ENCODE assay signal across 8 cellular contexts in the genomic region with DNA sequence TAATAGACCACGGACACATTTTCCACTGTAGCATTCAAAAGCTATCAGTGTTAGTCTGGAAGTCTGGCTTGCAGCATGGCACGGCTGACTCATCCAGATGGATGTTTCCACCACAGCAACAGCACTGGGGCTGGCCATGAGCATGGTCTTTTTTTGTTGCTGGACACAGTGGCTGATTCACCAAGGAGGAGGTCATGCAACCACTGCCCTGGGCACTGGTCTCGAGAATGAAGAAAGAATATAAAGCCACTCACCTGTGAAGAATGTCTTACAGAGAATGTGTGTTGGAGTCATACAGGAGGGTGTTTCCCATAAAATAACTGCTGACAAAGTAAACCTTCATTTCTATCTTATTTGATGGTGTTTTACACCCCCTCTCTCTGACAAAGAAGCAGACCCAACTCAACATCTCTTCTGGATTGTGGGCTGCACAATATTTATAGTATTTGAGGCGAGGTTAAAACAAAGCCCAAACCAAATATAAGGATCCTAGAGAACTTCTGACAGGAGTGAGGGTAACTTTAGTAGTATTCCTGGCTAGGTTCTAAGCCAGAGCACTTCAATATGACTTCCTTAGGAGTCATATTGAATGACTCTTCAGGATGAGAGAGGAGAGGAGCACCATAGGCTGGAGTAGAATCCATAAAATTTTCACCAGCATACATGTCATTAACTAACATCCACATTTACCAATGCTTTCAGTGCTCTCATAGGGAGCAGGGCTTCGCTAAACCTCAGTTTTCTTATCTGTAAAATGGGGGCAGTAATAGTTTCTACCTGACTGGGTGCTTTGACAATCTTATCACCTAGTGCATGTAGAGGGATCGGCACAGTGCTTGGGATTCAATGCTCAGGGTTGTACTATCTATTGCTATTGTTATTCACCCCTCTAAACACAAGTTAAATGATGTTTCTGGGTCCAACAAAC.
DNase-seq lines count a peak whose midpoint lies in the region; ATAC-seq and TF ChIP-seq lines count a peak whose summit lies in the region.

No MANE protein-coding gene starts in this region.

- H3K36me3 ChIP-seq in adrenal gland (replicated peaks in 1 of 2) (no peaks in the 10 kb centered on the region), cardiac muscle cell (no peaks in the 10 kb centered on the region), prostate gland (no peaks in the 10 kb centered on the region)

- no peaks in the 10 kb centered on the region for H3K4me1 Mint-ChIP-seq in activated naive CD8-positive, alpha-beta T cell treated with anti-CD3 and anti-CD28 coated beads, Interleukin-2, amount 50 U/mL, for 24 hours
- H3K4me1 Mint-ChIP-seq in activated CD4-positive, alpha-beta T cell treated with anti-CD3 and anti-CD28 coated beads, Interleukin-2, amount 10 ng/mL, durations not matched to agents 24 days and 14 days = no peaks in the 10 kb centered on the region

- H3K4me3 Mint-ChIP-seq in activated naive CD8-positive, alpha-beta T cell treated with anti-CD3 and anti-CD28 coated beads, Interleukin-2, amount 50 U/mL, for 24 hours = no peak overlapping the region
- no peak overlapping the region for H3K4me3 Mint-ChIP-seq in activated CD4-positive, alpha-beta T cell treated with anti-CD3 and anti-CD28 coated beads, Interleukin-2, amount 10 ng/mL, durations not matched to agents 24 days and 14 days

- H3K4me1 ChIP-seq in adrenal gland (replicated peaks in 1 of 2) (peaks cover 60 to 68% of the 10 kb centered on the region in 2 donors), cardiac muscle cell (ENCODE audit: low read depth) (peaks cover 16% of the 10 kb centered on the region), prostate gland (replicated peaks) (no peaks in the 10 kb centered on the region)

- no peaks in the 10 kb centered on the region for H3K36me3 Mint-ChIP-seq in activated naive CD8-positive, alpha-beta T cell treated with anti-CD3 and anti-CD28 coated beads, Interleukin-2, amount 50 U/mL, for 24 hours (ENCODE audit: low read depth)
- H3K36me3 Mint-ChIP-seq in activated CD4-positive, alpha-beta T cell treated with anti-CD3 and anti-CD28 coated beads, Interleukin-2, amount 10 ng/mL, durations not matched to agents 24 days and 14 days (ENCODE audit: low read depth) = no peaks in the 10 kb centered on the region

- H3K27ac Mint-ChIP-seq in activated naive CD8-positive, alpha-beta T cell treated with anti-CD3 and anti-CD28 coated beads, Interleukin-2, amount 50 U/mL, for 24 hours = no peak overlapping the region
- H3K27ac Mint-ChIP-seq in activated CD4-positive, alpha-beta T cell treated with anti-CD3 and anti-CD28 coated beads, Interleukin-2, amount 10 ng/mL, durations not matched to agents 24 days and 14 days = no peak overlapping the region

- DNase-seq in DMS 273 treated with DMSO at 0.1 percent for 48 hours (lab: John Stamatoyannopoulos, UW) (peak; percentile 46), adrenal gland (peak; percentile 87 to 96 (median 95)), cardiac muscle cell (ENCODE audit: low read depth in 1 of 2, low spot score in 1 of 2) (peak in 1 of 2 donors; percentile 89), prostate gland (ENCODE audit: low spot score) (peak; percentile 14)
- DNase-seq in activated naive CD8-positive, alpha-beta T cell treated with anti-CD3 and anti-CD28 coated beads, Interleukin-2, amount 50 U/mL, for 24 hours = no peak
- DNase-seq in activated CD4-positive, alpha-beta T cell treated with anti-CD3 and anti-CD28 coated beads, Interleukin-2, amount 10 ng/mL, durations not matched to agents 24 days and 14 days = no peak

- no peaks in the 10 kb centered on the region for H3K9me3 ChIP-seq in adrenal gland (replicated peaks in 1 of 3)
- no peaks in the 10 kb centered on the region for H3K9me3 ChIP-seq in cardiac muscle cell (ENCODE audit: low read depth)
- H3K9me3 ChIP-seq in prostate gland = no peaks in the 10 kb centered on the region

- TF ChIP-seq CTCF in adrenal gland (IDR thresholded peaks at IDR 0.05) (no peak), cardiac muscle cell (IDR thresholded peaks at IDR 0.05; ENCODE audit: low read depth, low read length) (no peak), prostate gland (IDR thresholded peaks at IDR 0.05) (no peak)

- intact Hi-C loops in adrenal gland (cut with DNase I) (no loop called here), prostate gland (cut with DNase I) (loop anchor here (10.0 kb wide), 1 partner anchor 119 kb away; a partner anchor contains a TSS)
- intact Hi-C loops in activated CD4-positive, alpha-beta T cell treated with anti-CD3 and anti-CD28 coated beads, Interleukin-2, amount 10 ng/mL, durations not matched to agents 24 days and 14 days (cut with micrococcal nuclease) = no loop called here

- peaks cover 7% of the 10 kb centered on the region for H3K27me3 Mint-ChIP-seq in activated naive CD8-positive, alpha-beta T cell treated with anti-CD3 and anti-CD28 coated beads, Interleukin-2, amount 50 U/mL, for 24 hours
- H3K27me3 Mint-ChIP-seq in activated CD4-positive, alpha-beta T cell treated with anti-CD3 and anti-CD28 coated beads, Interleukin-2, amount 10 ng/mL, durations not matched to agents 24 days and 14 days = peaks cover 37% of the 10 kb centered on the region

- H3K27me3 ChIP-seq in adrenal gland (no peaks in the 10 kb centered on the region), cardiac muscle cell (no peaks in the 10 kb centered on the region), prostate gland (replicated peaks; ENCODE audit: insufficient read depth) (no peaks in the 10 kb centered on the region)

- 67 to 70% (median 69%) methylated on average over 6 of the region's 6 CpGs for WGBS in adrenal gland, 4 donors
- 62% methylated on average over 6 of the region's 6 CpGs for WGBS in prostate gland

- ATAC-seq in GM18861 (IDR thresholded peaks at IDR 0.05; ENCODE audit: unreplicated experiment) (no peak), HG02970 (IDR thresholded peaks at IDR 0.05; ENCODE audit: low FRiP score, unreplicated experiment) (no peak)
- no peak for ATAC-seq in activated naive CD8-positive, alpha-beta T cell treated with anti-CD3 and anti-CD28 coated beads, Interleukin-2, amount 50 U/mL, for 24 hours

- peak overlapping the region in 4 of 5 donors; percentile 41 to 85 (median 82) for H3K27ac ChIP-seq in adrenal gland
- H3K27ac ChIP-seq in cardiac muscle cell = peak overlapping the region; percentile 64
- peak overlapping the region in 1 of 2 donors; percentile 19 for H3K27ac ChIP-seq in prostate gland

- H3K4me3 ChIP-seq in adrenal gland (no peak overlapping the region), cardiac muscle cell (no peak overlapping the region), prostate gland (no peak overlapping the region)

- TF ChIP-seq POLR2A in adrenal gland (IDR thresholded peaks at IDR 0.05) (peak in 1 of 2 donors; percentile 56), prostate gland (IDR thresholded peaks at IDR 0.05) (no peak)

- H3K9me3 Mint-ChIP-seq in activated naive CD8-positive, alpha-beta T cell treated with anti-CD3 and anti-CD28 coated beads, Interleukin-2, amount 50 U/mL, for 24 hours = no peaks in the 10 kb centered on the region
- no peaks in the 10 kb centered on the region for H3K9me3 Mint-ChIP-seq in activated CD4-positive, alpha-beta T cell treated with anti-CD3 and anti-CD28 coated beads, Interleukin-2, amount 10 ng/mL, durations not matched to agents 24 days and 14 days

Comparison
In these comparisons a context has a peak if more than half of its experiments do, and no peak if none do; other contexts are left out.
1. DNase-seq: peak in DMS 273 treated with DMSO at 0.1 percent for 48 hours (single experiment), adrenal gland (7 of 7) and prostate gland (single experiment); none in activated naive CD8-positive, alpha-beta T cell treated with anti-CD3 and anti-CD28 coated beads, Interleukin-2, amount 50 U/mL, for 24 hours (single experiment) and activated CD4-positive, alpha-beta T cell treated with anti-CD3 and anti-CD28 coated beads, Interleukin-2, amount 10 ng/mL, durations not matched to agents 24 days and 14 days (single experiment).